Comparison of ENCODE assay signal across 1 cellular context in genomic region chr6:30779850-30780641, GRCh38.
TF ChIP-seq lines count a peak whose summit lies in the region.

No MANE protein-coding gene starts in this region.

TF ChIP-seq in HepG2, 621 proteins besides CTCF, POLR2A, EP300 and RAD21:
- TF ChIP-seq MZF1 (CRISPR knock-in tag; IDR thresholded peaks at IDR 0.05; ENCODE audit: borderline replicate concordance): 0 out of 2 replicates have a peak, but pooled peaks have one; percentile 18
- peak; percentile 6; the same call in 1 of the 2 replicates for TF ChIP-seq ZBTB38 (CRISPR knock-in tag; IDR thresholded peaks at IDR 0.05)
- TF ChIP-seq ZNF644 (CRISPR knock-in tag; IDR thresholded peaks at IDR 0.05; ENCODE audit: low read depth): no peak
